Comparison of ENCODE assay signal across 12 cellular contexts in the genomic region with DNA sequence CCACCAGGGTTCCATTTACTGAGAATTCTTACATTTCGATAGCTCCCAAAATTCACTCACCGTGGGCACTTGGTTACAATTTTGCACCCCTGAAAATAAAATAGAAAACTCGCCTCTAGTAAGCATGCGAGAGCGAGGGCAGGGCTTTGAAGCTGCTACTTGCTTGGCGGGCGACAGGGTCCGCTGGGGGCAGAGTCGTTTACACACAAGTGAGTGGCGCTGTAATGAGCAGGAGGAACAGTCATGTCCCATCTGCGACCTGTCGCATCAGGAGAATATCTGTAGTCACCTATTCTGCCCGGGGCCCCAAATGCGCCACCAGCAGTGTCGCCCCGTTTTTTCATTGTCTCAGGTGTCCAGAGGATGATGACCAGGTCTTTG. TPM values are rescaled to one million over a fixed set of nuclear protein-coding genes. Genes with fewer than 3 reads are reported as not detected.
DNase-seq lines count a peak whose midpoint lies in the region; ATAC-seq, FAIRE-seq and TF ChIP-seq lines count a peak whose summit lies in the region.
"Had no signal": no experiment of that assay in that cellular context is flagged by ENCODE, and none has a peak within 500 bp of the region (broad histone marks: within the 10 kb centered on the region; RNA-seq: fewer than 3 reads in every experiment).

No MANE protein-coding gene starts in this region.

- H3K4me3 ChIP-seq in heart right ventricle: peak overlapping the region; percentile 32 to 79 (median 70)
- H3K4me3 ChIP-seq in osteoblast (ENCODE audit: insufficient read depth, low read length): peak overlapping the region; percentile 81

- peaks cover 9% of the 10 kb centered on the region for H3K79me2 ChIP-seq in osteoblast (ENCODE audit: insufficient read depth, low read length)

- FAIRE-seq in A204.1 (lab: Jason Lieb, UNC): peak; percentile 95

- intact Hi-C loops in heart right ventricle (cut with DNase I): loop anchor here in 9 of 10 donors (2.0 to 10.0 kb wide), 16 partner anchors 35 to 1057 kb away; no protein-coding TSS in a partner anchor

- H3K4me2 ChIP-seq in osteoblast (ENCODE audit: insufficient read depth, low read length): peak overlapping the region; percentile 95

- WGBS in heart right ventricle, 2 donors: 6 to 7% methylated on average over 16 of the region's 16 CpGs

- peak; percentile 72 for DNase-seq in NCI-H748 treated with DMSO at 0.1 percent for 48 hours (lab: John Stamatoyannopoulos, UW)
- DNase-seq in heart right ventricle: peak; percentile 49 to 50
- DNase-seq in osteoblast (ENCODE audit: insufficient read length, low spot score, missing footprints): peak; percentile 30
- DNase-seq in NCI-H69 (lab: John Stamatoyannopoulos, UW): no peak
- no peak for DNase-seq in stimulated activated CD4-positive, alpha-beta T cell treated with anti-CD3 and anti-CD28 coated beads, Interleukin-4, amount 100 ng/mL, for 24 hours
- no peak for DNase-seq in mucosa of gallbladder (ENCODE audit: low spot score)
- DNase-seq: naive thymus-derived CD8-positive, alpha-beta T cell had no signal

- no peak overlapping the region for H2AFZ ChIP-seq in osteoblast (ENCODE audit: low read length)

- TF ChIP-seq CTCF in heart right ventricle (IDR thresholded peaks at IDR 0.05): peak in 4 of 9 donors; percentile 16 to 38 (median 37)
- TF ChIP-seq CTCF in osteoblast (IDR thresholded peaks at IDR 0.05; ENCODE audit: extremely low read depth, low read depth, low read length): no peak

- H3K27ac ChIP-seq in heart right ventricle: peak overlapping the region; percentile 86 to 95 (median 90)
- H3K27ac ChIP-seq in osteoblast (ENCODE audit: low read depth, low read length): no peak overlapping the region

- H3K4me1 ChIP-seq in heart right ventricle (peaks cover 0 to 15% (median 0%) of the 10 kb centered on the region in 9 donors), osteoblast (ENCODE audit: insufficient read depth, low read length) (peaks cover 8% of the 10 kb centered on the region)

- H4K20me1 ChIP-seq in osteoblast (ENCODE audit: insufficient read depth, low read length): no peaks in the 10 kb centered on the region

- no peaks in the 10 kb centered on the region for H3K9me3 ChIP-seq in heart right ventricle
- H3K9me3 ChIP-seq in osteoblast (ENCODE audit: low read depth, low read length): no peaks in the 10 kb centered on the region

- peaks cover 0 to 60% (median 5%) of the 10 kb centered on the region in 7 donors for H3K27me3 ChIP-seq in heart right ventricle
- H3K27me3 ChIP-seq in osteoblast (ENCODE audit: insufficient read depth, low read length): peaks cover 10% of the 10 kb centered on the region

- peak in 5 of 8 donors; percentile 30 to 54 (median 34) for ATAC-seq in heart right ventricle
- no peak for ATAC-seq in GM19397 (IDR thresholded peaks at IDR 0.05; ENCODE audit: unreplicated experiment)
- ATAC-seq: naive thymus-derived CD8-positive, alpha-beta T cell had no signal

- H3K36me3 ChIP-seq in heart right ventricle (no peaks in the 10 kb centered on the region), osteoblast (ENCODE audit: insufficient read depth, low read length) (no peaks in the 10 kb centered on the region)

RNA-seq across cellular contexts. Expression of a gene that starts 1.2 kb away (rescaled TPM):
- 10 to 100 TPM in 2 of 10 donors, 1 to 10 TPM in 8; 5.2 to 13.5 (median 7.9) TPM for total RNA-seq in heart right ventricle
- polyA plus RNA-seq in heart right ventricle: 10 to 100 TPM in 1 of 2 donors, 1 to 10 TPM in 1; 5.2 to 14.1 TPM
- 3.8 and 4.7 TPM in 2 replicates for total RNA-seq in osteoblast
- 2.4 TPM for total RNA-seq in mucosa of gallbladder
- total RNA-seq: fibroblast of villous mesenchyme; naive thymus-derived CD8-positive, alpha-beta T cell had no signal
- polyA plus RNA-seq: AG04450; IgD-negative memory B cell; naive thymus-derived CD8-positive, alpha-beta T cell had no signal

Comparison
In these comparisons a context has a peak if more than half of its experiments do, and no peak if none do; other contexts are left out.
1. DNase-seq: peak in NCI-H748 treated with DMSO at 0.1 percent for 48 hours (single experiment), heart right ventricle (2 of 2) and osteoblast (single experiment); none in NCI-H69 (single experiment), stimulated activated CD4-positive, alpha-beta T cell treated with anti-CD3 and anti-CD28 coated beads, Interleukin-4, amount 100 ng/mL, for 24 hours (single experiment) and mucosa of gallbladder (single experiment).